Comparison of ENCODE assay signal across 1 cellular context in the genomic region with DNA sequence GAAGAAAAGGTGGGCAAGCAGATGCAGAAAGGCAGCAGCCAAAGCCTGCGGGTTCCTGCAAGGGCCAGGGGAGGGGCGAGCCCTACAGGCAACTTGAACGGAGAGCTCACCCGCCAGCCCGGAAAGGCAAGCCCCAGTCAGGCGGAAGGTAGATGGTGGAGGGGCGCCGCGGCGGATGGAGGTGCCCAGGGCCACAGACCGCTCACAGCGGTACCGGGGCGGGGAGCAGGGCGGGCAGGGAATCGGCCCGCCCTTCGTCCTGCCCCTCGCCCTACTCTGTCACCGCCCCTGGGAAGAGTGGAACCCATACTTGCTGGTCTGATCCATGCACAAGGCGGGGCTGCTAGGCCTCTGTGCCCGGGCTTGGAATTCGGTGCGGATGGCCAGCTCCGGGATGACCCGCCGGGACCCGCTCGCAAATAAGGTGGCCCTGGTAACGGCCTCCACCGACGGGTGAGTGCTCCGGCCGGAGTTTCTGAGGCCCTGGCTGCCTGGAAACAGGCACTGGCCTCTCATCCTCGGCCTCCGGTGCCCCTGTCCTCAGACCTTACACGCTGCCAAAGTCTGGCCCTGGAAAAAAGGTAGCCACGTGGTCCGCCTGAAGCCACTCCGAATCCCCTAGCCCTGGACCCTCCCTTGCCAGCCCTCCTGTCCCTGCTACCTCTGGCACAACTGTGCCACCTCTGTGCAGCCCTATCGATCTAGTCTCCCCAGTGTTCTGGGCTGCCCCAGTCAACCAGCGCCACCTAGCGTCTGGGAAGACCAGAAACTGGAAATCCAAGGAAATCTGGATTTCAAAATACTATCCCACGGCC.
A peak's percentile ranks its signal among the peaks of the same experiment; 100 is the strongest.
TF ChIP-seq lines count a peak whose summit lies in the region.

A gene (plus strand): TSS at position 307 of the 815 bp plus-strand sequence. CDS start 19 bp downstream, at position 326.

TF ChIP-seq in H1, 55 proteins besides CTCF, POLR2A, EP300 and RAD21 (continued from another document):
- TF ChIP-seq HDAC2 (IDR thresholded peaks at IDR 0.05; ENCODE audit: borderline replicate concordance in 1 of 2, low read depth in 2 of 2, low read length in 2 of 2) (0 out of 4 replicates have a peak, but pooled peaks of 1 of the 2 experiments have one; percentile 20), CTBP2 (IDR thresholded peaks at IDR 0.05; ENCODE audit: borderline replicate concordance, insufficient read depth, insufficient read length, low read length) (peak; percentile 36), KDM5A (IDR thresholded peaks at IDR 0.05; ENCODE audit: low read length) (no peak), KDM1A (IDR thresholded peaks at IDR 0.05; ENCODE audit: borderline replicate concordance, low read length) (no peak), RXRA (IDR thresholded peaks at IDR 0.05; ENCODE audit: insufficient read depth, low read depth, low read length) (no peak), TBP (IDR thresholded peaks at IDR 0.05; ENCODE audit: low read depth, low read length) (peak; percentile 54; the same call in 1 of the 2 replicates), CBX8 (IDR thresholded peaks at IDR 0.05; ENCODE audit: borderline replicate concordance, low read depth, low read length) (no peak), EGR1 (IDR thresholded peaks at IDR 0.05; ENCODE audit: borderline replicate concordance, low read depth, low read length) (0 out of 2 replicates have a peak, but pooled peaks have one; percentile 23), YY1 (IDR thresholded peaks at IDR 0.05; ENCODE audit: low read depth, low read length) (0 out of 2 replicates have a peak, but pooled peaks have one; percentile 25), SUZ12 (IDR thresholded peaks at IDR 0.05; ENCODE audit: low read length) (no peak), ZNF274 (IDR thresholded peaks at IDR 0.05; ENCODE audit: borderline replicate concordance, extremely low read depth, low read length) (no peak), SIX5 (IDR thresholded peaks at IDR 0.05; ENCODE audit: low read depth, low read length) (no peak), MAFK (IDR thresholded peaks at IDR 0.05; ENCODE audit: low read depth, low read length) (no peak), SIN3A (conservative IDR thresholded peaks at IDR 0.05 in 1 of 2, IDR thresholded peaks at IDR 0.05 in 1 of 2; ENCODE audit: low read depth in 1 of 2, low read length in 2 of 2) (0 out of 4 replicates have a peak, but pooled peaks of 1 of the 2 experiments have one; percentile 49), TAF7 (optimal IDR thresholded peaks at IDR 0.05; ENCODE audit: borderline replicate concordance, low read depth, low read length) (no peak), RBBP5 (IDR thresholded peaks at IDR 0.05; ENCODE audit: borderline replicate concordance, low read depth, low read length) (0 out of 2 replicates have a peak, but pooled peaks have one; percentile 18), KDM4A (IDR thresholded peaks at IDR 0.05; ENCODE audit: low read depth, low read length, severe bottlenecking) (peak; percentile 62), CBX5 (IDR thresholded peaks at IDR 0.05; ENCODE audit: low read depth, low read length) (no peak), SAP30 (IDR thresholded peaks at IDR 0.05; ENCODE audit: insufficient read depth, insufficient replicate concordance, low read length) (no peak), SP1 (IDR thresholded peaks at IDR 0.05; ENCODE audit: low read depth, low read length) (0 out of 2 replicates have a peak, but pooled peaks have one; percentile 43), GABPA (IDR thresholded peaks at IDR 0.05; ENCODE audit: borderline replicate concordance, insufficient read depth, low read length) (no peak), JUN (IDR thresholded peaks at IDR 0.05; ENCODE audit: low read depth, low read length) (no peak), BRCA1 (IDR thresholded peaks at IDR 0.05; ENCODE audit: low read depth, low read length) (no peak), SP2 (IDR thresholded peaks at IDR 0.05; ENCODE audit: low read length) (peak; percentile 23; the same call in 1 of the 2 replicates), NANOG (IDR thresholded peaks at IDR 0.05; ENCODE audit: insufficient read depth, low read depth, low read length, poor library complexity, severe bottlenecking) (no peak), POLR2AphosphoS5 (IDR thresholded peaks at IDR 0.05; ENCODE audit: low read depth, low read length) (peak; percentile 74)
- TF ChIP-seq, protein P1, sequence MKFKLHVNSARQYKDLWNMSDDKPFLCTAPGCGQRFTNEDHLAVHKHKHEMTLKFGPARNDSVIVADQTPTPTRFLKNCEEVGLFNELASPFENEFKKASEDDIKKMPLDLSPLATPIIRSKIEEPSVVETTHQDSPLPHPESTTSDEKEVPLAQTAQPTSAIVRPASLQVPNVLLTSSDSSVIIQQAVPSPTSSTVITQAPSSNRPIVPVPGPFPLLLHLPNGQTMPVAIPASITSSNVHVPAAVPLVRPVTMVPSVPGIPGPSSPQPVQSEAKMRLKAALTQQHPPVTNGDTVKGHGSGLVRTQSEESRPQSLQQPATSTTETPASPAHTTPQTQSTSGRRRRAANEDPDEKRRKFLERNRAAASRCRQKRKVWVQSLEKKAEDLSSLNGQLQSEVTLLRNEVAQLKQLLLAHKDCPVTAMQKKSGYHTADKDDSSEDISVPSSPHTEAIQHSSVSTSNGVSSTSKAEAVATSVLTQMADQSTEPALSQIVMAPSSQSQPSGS (IDR thresholded peaks at IDR 0.05; ENCODE audit: low read length), result no peak
- TF ChIP-seq, protein P2, sequence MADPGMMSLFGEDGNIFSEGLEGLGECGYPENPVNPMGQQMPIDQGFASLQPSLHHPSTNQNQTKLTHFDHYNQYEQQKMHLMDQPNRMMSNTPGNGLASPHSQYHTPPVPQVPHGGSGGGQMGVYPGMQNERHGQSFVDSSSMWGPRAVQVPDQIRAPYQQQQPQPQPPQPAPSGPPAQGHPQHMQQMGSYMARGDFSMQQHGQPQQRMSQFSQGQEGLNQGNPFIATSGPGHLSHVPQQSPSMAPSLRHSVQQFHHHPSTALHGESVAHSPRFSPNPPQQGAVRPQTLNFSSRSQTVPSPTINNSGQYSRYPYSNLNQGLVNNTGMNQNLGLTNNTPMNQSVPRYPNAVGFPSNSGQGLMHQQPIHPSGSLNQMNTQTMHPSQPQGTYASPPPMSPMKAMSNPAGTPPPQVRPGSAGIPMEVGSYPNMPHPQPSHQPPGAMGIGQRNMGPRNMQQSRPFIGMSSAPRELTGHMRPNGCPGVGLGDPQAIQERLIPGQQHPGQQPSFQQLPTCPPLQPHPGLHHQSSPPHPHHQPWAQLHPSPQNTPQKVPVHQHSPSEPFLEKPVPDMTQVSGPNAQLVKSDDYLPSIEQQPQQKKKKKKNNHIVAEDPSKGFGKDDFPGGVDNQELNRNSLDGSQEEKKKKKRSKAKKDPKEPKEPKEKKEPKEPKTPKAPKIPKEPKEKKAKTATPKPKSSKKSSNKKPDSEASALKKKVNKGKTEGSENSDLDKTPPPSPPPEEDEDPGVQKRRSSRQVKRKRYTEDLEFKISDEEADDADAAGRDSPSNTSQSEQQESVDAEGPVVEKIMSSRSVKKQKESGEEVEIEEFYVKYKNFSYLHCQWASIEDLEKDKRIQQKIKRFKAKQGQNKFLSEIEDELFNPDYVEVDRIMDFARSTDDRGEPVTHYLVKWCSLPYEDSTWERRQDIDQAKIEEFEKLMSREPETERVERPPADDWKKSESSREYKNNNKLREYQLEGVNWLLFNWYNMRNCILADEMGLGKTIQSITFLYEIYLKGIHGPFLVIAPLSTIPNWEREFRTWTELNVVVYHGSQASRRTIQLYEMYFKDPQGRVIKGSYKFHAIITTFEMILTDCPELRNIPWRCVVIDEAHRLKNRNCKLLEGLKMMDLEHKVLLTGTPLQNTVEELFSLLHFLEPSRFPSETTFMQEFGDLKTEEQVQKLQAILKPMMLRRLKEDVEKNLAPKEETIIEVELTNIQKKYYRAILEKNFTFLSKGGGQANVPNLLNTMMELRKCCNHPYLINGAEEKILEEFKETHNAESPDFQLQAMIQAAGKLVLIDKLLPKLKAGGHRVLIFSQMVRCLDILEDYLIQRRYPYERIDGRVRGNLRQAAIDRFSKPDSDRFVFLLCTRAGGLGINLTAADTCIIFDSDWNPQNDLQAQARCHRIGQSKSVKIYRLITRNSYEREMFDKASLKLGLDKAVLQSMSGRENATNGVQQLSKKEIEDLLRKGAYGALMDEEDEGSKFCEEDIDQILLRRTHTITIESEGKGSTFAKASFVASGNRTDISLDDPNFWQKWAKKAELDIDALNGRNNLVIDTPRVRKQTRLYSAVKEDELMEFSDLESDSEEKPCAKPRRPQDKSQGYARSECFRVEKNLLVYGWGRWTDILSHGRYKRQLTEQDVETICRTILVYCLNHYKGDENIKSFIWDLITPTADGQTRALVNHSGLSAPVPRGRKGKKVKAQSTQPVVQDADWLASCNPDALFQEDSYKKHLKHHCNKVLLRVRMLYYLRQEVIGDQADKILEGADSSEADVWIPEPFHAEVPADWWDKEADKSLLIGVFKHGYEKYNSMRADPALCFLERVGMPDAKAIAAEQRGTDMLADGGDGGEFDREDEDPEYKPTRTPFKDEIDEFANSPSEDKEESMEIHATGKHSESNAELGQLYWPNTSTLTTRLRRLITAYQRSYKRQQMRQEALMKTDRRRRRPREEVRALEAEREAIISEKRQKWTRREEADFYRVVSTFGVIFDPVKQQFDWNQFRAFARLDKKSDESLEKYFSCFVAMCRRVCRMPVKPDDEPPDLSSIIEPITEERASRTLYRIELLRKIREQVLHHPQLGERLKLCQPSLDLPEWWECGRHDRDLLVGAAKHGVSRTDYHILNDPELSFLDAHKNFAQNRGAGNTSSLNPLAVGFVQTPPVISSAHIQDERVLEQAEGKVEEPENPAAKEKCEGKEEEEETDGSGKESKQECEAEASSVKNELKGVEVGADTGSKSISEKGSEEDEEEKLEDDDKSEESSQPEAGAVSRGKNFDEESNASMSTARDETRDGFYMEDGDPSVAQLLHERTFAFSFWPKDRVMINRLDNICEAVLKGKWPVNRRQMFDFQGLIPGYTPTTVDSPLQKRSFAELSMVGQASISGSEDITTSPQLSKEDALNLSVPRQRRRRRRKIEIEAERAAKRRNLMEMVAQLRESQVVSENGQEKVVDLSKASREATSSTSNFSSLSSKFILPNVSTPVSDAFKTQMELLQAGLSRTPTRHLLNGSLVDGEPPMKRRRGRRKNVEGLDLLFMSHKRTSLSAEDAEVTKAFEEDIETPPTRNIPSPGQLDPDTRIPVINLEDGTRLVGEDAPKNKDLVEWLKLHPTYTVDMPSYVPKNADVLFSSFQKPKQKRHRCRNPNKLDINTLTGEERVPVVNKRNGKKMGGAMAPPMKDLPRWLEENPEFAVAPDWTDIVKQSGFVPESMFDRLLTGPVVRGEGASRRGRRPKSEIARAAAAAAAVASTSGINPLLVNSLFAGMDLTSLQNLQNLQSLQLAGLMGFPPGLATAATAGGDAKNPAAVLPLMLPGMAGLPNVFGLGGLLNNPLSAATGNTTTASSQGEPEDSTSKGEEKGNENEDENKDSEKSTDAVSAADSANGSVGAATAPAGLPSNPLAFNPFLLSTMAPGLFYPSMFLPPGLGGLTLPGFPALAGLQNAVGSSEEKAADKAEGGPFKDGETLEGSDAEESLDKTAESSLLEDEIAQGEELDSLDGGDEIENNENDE (IDR thresholded peaks at IDR 0.05; ENCODE audit: insufficient replicate concordance, low read length), result no peak
- TF ChIP-seq, protein P3, sequence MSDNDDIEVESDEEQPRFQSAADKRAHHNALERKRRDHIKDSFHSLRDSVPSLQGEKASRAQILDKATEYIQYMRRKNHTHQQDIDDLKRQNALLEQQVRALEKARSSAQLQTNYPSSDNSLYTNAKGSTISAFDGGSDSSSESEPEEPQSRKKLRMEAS (IDR thresholded peaks at IDR 0.05), result no peak; the same call in 1 of the 2 replicates
